1 cellular context compared by ENCODE assay signal in the genomic region with DNA sequence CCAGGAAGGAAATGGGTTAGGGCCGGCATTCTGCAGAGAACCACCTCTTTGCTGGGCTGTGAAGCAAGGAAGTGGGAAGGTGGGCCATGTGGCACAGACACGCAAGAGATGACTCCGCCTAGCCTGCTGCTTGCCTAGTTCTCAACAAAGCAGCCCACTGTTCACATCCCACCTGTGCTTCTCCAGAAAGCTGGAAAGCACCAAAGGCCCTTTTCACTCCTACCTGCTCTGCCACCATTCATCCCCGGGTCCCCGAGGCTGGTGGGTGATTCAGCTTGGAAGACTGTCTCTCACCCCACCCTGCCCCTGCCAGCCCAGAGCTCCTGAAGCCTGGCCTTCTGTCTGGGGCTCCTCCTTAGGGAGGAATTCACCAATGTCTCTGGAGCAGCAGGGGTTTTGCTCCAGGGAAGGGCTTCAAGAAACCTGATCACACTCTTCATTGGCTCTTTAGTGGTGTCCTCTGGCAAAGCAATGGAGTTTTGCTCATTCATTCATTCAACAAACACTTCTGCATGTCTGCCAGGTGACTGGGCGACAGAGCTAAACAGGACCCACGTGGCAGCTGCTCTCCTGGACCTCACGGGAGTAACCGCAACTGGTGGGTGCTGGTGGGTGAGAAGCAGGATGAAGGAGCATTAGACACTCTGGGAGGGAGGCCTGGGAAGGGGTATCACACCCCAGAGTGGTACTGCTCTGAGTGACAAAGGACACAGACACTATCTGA.
TF ChIP-seq lines count a peak whose summit lies in the region.

No MANE protein-coding gene starts in this region.

TF ChIP-seq in GM23338, 12 proteins besides CTCF, POLR2A, EP300 and RAD21 (continued from another document):
- TF ChIP-seq, protein P1, sequence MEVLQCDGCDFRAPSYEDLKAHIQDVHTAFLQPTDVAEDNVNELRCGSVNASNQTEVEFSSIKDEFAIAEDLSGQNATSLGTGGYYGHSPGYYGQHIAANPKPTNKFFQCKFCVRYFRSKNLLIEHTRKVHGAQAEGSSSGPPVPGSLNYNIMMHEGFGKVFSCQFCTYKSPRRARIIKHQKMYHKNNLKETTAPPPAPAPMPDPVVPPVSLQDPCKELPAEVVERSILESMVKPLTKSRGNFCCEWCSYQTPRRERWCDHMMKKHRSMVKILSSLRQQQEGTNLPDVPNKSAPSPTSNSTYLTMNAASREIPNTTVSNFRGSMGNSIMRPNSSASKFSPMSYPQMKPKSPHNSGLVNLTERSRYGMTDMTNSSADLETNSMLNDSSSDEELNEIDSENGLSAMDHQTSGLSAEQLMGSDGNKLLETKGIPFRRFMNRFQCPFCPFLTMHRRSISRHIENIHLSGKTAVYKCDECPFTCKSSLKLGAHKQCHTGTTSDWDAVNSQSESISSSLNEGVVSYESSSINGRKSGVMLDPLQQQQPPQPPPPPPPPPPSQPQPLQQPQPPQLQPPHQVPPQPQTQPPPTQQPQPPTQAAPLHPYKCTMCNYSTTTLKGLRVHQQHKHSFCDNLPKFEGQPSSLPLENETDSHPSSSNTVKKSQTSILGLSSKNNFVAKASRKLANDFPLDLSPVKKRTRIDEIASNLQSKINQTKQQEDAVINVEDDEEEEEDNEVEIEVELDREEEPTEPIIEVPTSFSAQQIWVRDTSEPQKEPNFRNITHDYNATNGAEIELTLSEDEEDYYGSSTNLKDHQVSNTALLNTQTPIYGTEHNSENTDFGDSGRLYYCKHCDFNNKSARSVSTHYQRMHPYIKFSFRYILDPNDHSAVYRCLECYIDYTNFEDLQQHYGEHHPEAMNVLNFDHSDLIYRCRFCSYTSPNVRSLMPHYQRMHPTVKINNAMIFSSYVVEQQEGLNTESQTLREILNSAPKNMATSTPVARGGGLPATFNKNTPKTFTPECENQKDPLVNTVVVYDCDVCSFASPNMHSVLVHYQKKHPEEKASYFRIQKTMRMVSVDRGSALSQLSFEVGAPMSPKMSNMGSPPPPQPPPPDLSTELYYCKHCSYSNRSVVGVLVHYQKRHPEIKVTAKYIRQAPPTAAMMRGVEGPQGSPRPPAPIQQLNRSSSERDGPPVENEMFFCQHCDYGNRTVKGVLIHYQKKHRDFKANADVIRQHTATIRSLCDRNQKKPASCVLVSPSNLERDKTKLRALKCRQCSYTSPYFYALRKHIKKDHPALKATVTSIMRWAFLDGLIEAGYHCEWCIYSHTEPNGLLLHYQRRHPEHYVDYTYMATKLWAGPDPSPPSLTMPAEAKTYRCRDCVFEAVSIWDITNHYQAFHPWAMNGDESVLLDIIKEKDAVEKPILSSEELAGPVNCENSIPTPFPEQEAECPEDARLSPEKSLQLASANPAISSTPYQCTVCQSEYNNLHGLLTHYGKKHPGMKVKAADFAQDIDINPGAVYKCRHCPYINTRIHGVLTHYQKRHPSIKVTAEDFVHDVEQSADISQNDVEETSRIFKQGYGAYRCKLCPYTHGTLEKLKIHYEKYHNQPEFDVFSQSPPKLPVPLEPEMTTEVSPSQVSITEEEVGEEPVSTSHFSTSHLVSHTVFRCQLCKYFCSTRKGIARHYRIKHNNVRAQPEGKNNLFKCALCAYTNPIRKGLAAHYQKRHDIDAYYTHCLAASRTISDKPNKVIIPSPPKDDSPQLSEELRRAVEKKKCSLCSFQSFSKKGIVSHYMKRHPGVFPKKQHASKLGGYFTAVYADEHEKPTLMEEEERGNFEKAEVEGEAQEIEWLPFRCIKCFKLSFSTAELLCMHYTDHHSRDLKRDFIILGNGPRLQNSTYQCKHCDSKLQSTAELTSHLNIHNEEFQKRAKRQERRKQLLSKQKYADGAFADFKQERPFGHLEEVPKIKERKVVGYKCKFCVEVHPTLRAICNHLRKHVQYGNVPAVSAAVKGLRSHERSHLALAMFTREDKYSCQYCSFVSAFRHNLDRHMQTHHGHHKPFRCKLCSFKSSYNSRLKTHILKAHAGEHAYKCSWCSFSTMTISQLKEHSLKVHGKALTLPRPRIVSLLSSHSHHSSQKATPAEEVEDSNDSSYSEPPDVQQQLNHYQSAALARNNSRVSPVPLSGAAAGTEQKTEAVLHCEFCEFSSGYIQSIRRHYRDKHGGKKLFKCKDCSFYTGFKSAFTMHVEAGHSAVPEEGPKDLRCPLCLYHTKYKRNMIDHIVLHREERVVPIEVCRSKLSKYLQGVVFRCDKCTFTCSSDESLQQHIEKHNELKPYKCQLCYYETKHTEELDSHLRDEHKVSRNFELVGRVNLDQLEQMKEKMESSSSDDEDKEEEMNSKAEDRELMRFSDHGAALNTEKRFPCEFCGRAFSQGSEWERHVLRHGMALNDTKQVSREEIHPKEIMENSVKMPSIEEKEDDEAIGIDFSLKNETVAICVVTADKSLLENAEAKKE (CRISPR knock-in tag; IDR thresholded peaks at IDR 0.05), result no peak
- no peak for TF ChIP-seq JUNB (IDR thresholded peaks at IDR 0.05; ENCODE audit: unreplicated experiment)
